Comparison of ENCODE assay signal across 8 cellular contexts in the genomic region with DNA sequence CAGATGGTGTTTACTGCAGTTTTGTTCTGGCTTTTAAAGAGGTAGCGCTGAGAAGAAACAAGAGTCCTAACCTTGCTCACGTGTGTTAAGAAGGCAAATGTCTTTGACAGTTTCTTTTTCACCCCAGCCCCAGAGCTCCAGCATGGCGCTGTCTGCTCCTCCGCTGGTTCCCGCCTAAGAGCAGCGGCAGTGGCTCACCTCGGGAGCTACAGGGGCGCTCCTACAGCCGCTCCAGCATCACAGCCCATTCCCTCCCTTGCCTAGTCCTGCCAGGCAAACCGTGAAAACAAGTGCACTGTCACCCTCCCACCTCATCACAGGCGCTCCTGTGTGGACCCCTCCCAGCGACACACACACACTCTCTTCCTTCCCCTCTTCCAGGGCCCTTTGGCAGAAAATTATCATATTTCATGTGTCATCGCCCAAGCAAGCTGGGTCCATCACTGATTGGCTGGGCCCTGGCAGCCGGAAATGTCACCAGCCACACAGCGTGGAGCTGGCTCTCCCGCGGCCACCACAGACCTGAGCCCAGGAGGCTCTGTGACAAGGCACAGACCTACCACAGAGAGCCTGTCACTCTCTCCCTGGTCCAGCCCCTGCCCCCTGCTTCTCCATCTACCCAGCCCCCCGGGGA. TPM values are rescaled to one million over a fixed set of nuclear protein-coding genes. Genes with fewer than 3 reads are reported as not detected.
DNase-seq lines count a peak whose midpoint lies in the region; ATAC-seq and TF ChIP-seq lines count a peak whose summit lies in the region.

No MANE protein-coding gene starts in this region.

- no peaks in the 10 kb centered on the region for H3K36me3 ChIP-seq in WERI-Rb-1

- DNase-seq in AG04450 (ENCODE audit: low read depth, low spot score) (no peak), M059J (ENCODE audit: low read depth) (peak; percentile 91), WERI-Rb-1 (peak; percentile 33), cerebellar cortex (ENCODE audit: low spot score) (peak; percentile 91), mucosa of gallbladder (ENCODE audit: low spot score) (peak; percentile 29), GM10266 (ENCODE audit: extremely low spot score) (no peak)
- peak; percentile 46 for DNase-seq in stimulated activated CD8-positive, alpha-beta memory T cell treated with anti-CD3 and anti-CD28 coated beads, Interleukin-7, amount 100 ng/mL, for 24 hours (ENCODE audit: low read depth)

- H3K27me3 ChIP-seq in AG04450 (ENCODE audit: control insufficient read depth, insufficient read depth, low read length) (no peaks in the 10 kb centered on the region), WERI-Rb-1 (ENCODE audit: insufficient read depth, low read depth, severe bottlenecking) (no peaks in the 10 kb centered on the region)

- POLR2A ChIA-PET in AG04450 (lab: Yijun Ruan, JAX), result interaction anchor here (1.1 kb wide), 1 partner anchor 35 kb away, joined by 8 read pairs; no protein-coding TSS in a partner anchor

- H3K4me3 ChIP-seq in AG04450 (ENCODE audit: low read depth, low read length) (peak overlapping the region; percentile 44), WERI-Rb-1 (ENCODE audit: low read depth, low read length) (peak overlapping the region; percentile 25)

- H3K27ac ChIP-seq in AG04450 (ENCODE audit: low read depth, low read length), result peak overlapping the region; percentile 53
- H3K27ac ChIP-seq in WERI-Rb-1, result no peak overlapping the region

- H3K9me3 ChIP-seq in AG04450 (ENCODE audit: control insufficient read depth, insufficient read depth, low read length) (0 out of 2 replicates have a peak, but pooled peaks cover 2% of the 10 kb centered on the region), WERI-Rb-1 (ENCODE audit: severe bottlenecking) (peaks cover 7% of the 10 kb centered on the region)

- peak; percentile 95 for ATAC-seq in GM19351 (IDR thresholded peaks at IDR 0.05; ENCODE audit: unreplicated experiment)

- CTCF ChIA-PET in AG04450 (lab: Charles Lee), result interaction anchor here (0.5 to 2.2 kb wide), 3 partner anchors 108 to 346 kb away, joined by 3 to 8 read pairs (median 5); no protein-coding TSS in a partner anchor

- TF ChIP-seq CTCF in AG04450 (IDR thresholded peaks at IDR 0.05; ENCODE audit: low read depth, low read length) (no peak), WERI-Rb-1 (IDR thresholded peaks at IDR 0.05; ENCODE audit: low read depth, low read length) (no peak), GM10266 (IDR thresholded peaks at IDR 0.05; ENCODE audit: control insufficient read depth, insufficient read depth, low read depth, missing control alignments) (no peak)

RNA-seq across cellular contexts. Expression of a gene that starts 1.2 kb away (rescaled TPM):
- 4.8 and 5.0 TPM in 2 replicates for polyA plus RNA-seq in AG04450 (2011; rRNA removed)
- polyA minus RNA-seq in AG04450 (2011; rRNA and poly(A)+ RNA removed), result 3.5 and 3.6 TPM in 2 replicates
- total RNA-seq in M059J (2014; rRNA removed; shearing (Covaris generic)), result 4.2 and 10.0 TPM in 2 replicates
- total RNA-seq in mucosa of gallbladder, result 8.7 TPM

Comparison
In these comparisons a context has a peak if more than half of its experiments do, and no peak if none do; other contexts are left out.
1. DNase-seq: peak in M059J (single experiment), WERI-Rb-1 (single experiment), cerebellar cortex (single experiment), mucosa of gallbladder (single experiment) and stimulated activated CD8-positive, alpha-beta memory T cell treated with anti-CD3 and anti-CD28 coated beads, Interleukin-7, amount 100 ng/mL, for 24 hours (single experiment); none in AG04450 (single experiment) and GM10266 (single experiment).